In the genomic region with DNA sequence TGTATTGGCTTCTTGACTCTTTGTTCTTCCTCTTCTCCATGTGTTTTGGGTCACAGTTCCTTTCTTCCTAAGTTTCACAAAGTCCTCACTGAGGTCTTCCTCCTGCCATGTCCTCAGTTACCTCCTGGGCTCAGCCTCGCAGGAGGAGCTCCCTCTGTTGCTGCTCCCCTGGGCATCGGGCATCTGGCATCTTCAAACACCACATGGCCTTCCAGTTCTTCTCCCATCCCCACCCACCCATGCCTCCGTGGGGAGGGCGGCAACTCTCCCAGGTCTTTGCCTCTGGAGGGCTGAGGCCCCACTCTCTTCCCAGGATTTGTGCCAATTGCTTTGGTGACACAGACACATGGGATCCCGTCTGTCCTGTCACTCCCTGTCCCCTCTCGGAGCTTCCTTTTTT, we compare ENCODE assay signal across 18 cellular contexts. TPM values are rescaled to one million over a fixed set of nuclear protein-coding genes. Genes with fewer than 3 reads are reported as not detected.
DNase-seq lines count a peak whose midpoint lies in the region; ATAC-seq, FAIRE-seq and TF ChIP-seq lines count a peak whose summit lies in the region.
"Had no signal": no experiment of that assay in that cellular context is flagged by ENCODE, and none has a peak within 500 bp of the region (broad histone marks: within the 10 kb centered on the region; RNA-seq: fewer than 3 reads in every experiment).

No MANE protein-coding gene starts in this region.

- DNase-seq in activated CD4-positive, alpha-beta T cell treated with anti-CD3 and anti-CD28 coated beads for 36 hours: peak; percentile 2
- DNase-seq in activated CD4-positive, alpha-beta T cell treated with anti-CD3 and anti-CD28 coated beads for 48 hours: no peak
- peak; percentile 48 for DNase-seq in kidney
- DNase-seq in sigmoid colon: peak; percentile 45
- DNase-seq in superior temporal gyrus (ENCODE audit: extremely low spot score): no peak
- DNase-seq in cerebellar cortex (ENCODE audit: low spot score): no peak
- no peak for DNase-seq in NCI-H748 (lab: John Stamatoyannopoulos, UW; ENCODE audit: unreplicated experiment)
- DNase-seq: 8988T; Calu3; CD8-positive, alpha-beta T cell; DMS79 treated with DMSO at 0.1 percent for 48 hours; GF-D8; GOT3; H7; HFFc6 had no signal

- H3K4me1 Mint-ChIP-seq in activated CD4-positive, alpha-beta T cell treated with anti-CD3 and anti-CD28 coated beads for 36 hours: no peaks in the 10 kb centered on the region

- no peaks in the 10 kb centered on the region for H3K9me3 ChIP-seq in kidney (ENCODE audit: control insufficient read depth in 1 of 2, low read length in 2 of 2)
- no peaks in the 10 kb centered on the region for H3K9me3 ChIP-seq in sigmoid colon
- H3K9me3 ChIP-seq: BLaER1 had no signal

- H3K27me3 ChIP-seq in sigmoid colon: no peaks in the 10 kb centered on the region
- H3K27me3 ChIP-seq: BLaER1 had no signal

- no peak for TF ChIP-seq EP300 in sigmoid colon (IDR thresholded peaks at IDR 0.05)

- CTCF ChIA-PET in activated CD4-positive, alpha-beta T cell treated with anti-CD3 and anti-CD28 coated beads for 36 hours (lab: Charles Lee): no interaction called here

- H3K4me3 ChIP-seq in kidney (ENCODE audit: low read length in 2 of 2) (no peak overlapping the region), sigmoid colon (no peak overlapping the region)
- H3K4me3 ChIP-seq: BLaER1 had no signal

- H3K27ac ChIP-seq in kidney (ENCODE audit: low read depth in 2 of 2, low read length in 2 of 2) (no peak overlapping the region), sigmoid colon (no peak overlapping the region)
- H3K27ac ChIP-seq: BLaER1, HL-60 had no signal

- WGBS in sigmoid colon, 2 donors: 79 to 90% methylated on average over 6 of the region's 6 CpGs

- H3K36me3 Mint-ChIP-seq in activated CD4-positive, alpha-beta T cell treated with anti-CD3 and anti-CD28 coated beads for 36 hours (ENCODE audit: low read depth): no peaks in the 10 kb centered on the region
- H3K36me3 Mint-ChIP-seq: CD8-positive, alpha-beta T cell had no signal

- no peak overlapping the region for H3K9ac ChIP-seq in kidney (ENCODE audit: low read length in 2 of 2)
- H3K9ac ChIP-seq: BLaER1 had no signal

- H3K27me3 Mint-ChIP-seq in activated CD4-positive, alpha-beta T cell treated with anti-CD3 and anti-CD28 coated beads for 36 hours: no peaks in the 10 kb centered on the region

- ATAC-seq in activated CD4-positive, alpha-beta T cell treated with anti-CD3 and anti-CD28 coated beads for 36 hours: no peak
- ATAC-seq: CD8-positive, alpha-beta T cell; HCT116 had no signal

- H3K4me1 ChIP-seq in kidney (ENCODE audit: control insufficient read depth in 1 of 2, insufficient read depth in 1 of 2, low read depth in 1 of 2, low read length in 2 of 2): no peaks in the 10 kb centered on the region
- H3K4me1 ChIP-seq in sigmoid colon: no peaks in the 10 kb centered on the region

- no peak overlapping the region for H3K4me3 Mint-ChIP-seq in activated CD4-positive, alpha-beta T cell treated with anti-CD3 and anti-CD28 coated beads for 36 hours
- H3K4me3 Mint-ChIP-seq: CD8-positive, alpha-beta T cell; HFFc6 had no signal

- H3K36me3 ChIP-seq in kidney (ENCODE audit: control insufficient read depth in 1 of 2, insufficient read depth in 2 of 2, low read length in 2 of 2): no peaks in the 10 kb centered on the region
- H3K36me3 ChIP-seq in sigmoid colon: no peaks in the 10 kb centered on the region
- H3K36me3 ChIP-seq: BLaER1 had no signal

- no peak for TF ChIP-seq POLR2A in sigmoid colon (IDR thresholded peaks at IDR 0.05)

- FAIRE-seq in kidney (lab: Jason Lieb, UNC): no peak

- H3K9me3 Mint-ChIP-seq in activated CD4-positive, alpha-beta T cell treated with anti-CD3 and anti-CD28 coated beads for 36 hours (ENCODE audit: low read depth): no peaks in the 10 kb centered on the region
- H3K9me3 Mint-ChIP-seq: CD8-positive, alpha-beta T cell; HFFc6 had no signal

- POLR2A ChIA-PET in activated CD4-positive, alpha-beta T cell treated with anti-CD3 and anti-CD28 coated beads for 36 hours (lab: Charles Lee): no interaction called here

- no peak for TF ChIP-seq CTCF in kidney (IDR thresholded peaks at IDR 0.05; ENCODE audit: borderline replicate concordance, extremely low read depth, insufficient read depth)
- TF ChIP-seq CTCF in sigmoid colon (IDR thresholded peaks at IDR 0.05): no peak

- H3K27ac Mint-ChIP-seq in activated CD4-positive, alpha-beta T cell treated with anti-CD3 and anti-CD28 coated beads for 36 hours: no peak overlapping the region
- H3K27ac Mint-ChIP-seq: CD8-positive, alpha-beta T cell; HFFc6 had no signal

- intact Hi-C loops in activated CD4-positive, alpha-beta T cell treated with anti-CD3 and anti-CD28 coated beads for 36 hours (cut with DNase I, micrococcal nuclease): no loop called here
- intact Hi-C loops in kidney (cut with DNase I): no loop called here
- intact Hi-C loops in sigmoid colon (cut with DNase I): no loop called here

RNA-seq across cellular contexts. Expression of gene MRPL36, which starts 22.8 kb away (rescaled TPM):
- 10 to 100 TPM; 51.4 to 64.9 TPM for total RNA-seq in activated CD4-positive, alpha-beta T cell treated with anti-CD3 and anti-CD28 coated beads for 36 hours
- total RNA-seq in kidney (29.6 TPM), sigmoid colon (10 to 100 TPM; 32.4 to 59.4 (median 49.2) TPM)
- polyA plus RNA-seq in kidney (ENCODE audit: insufficient read depth, low read depth, low replicate concordance) (96.7 TPM), sigmoid colon (10 to 100 TPM; 65.9 to 77.9 (median 70.9) TPM)

RNA-seq across cellular contexts. Expression of gene NDUFS6, which starts 24.4 kb away (rescaled TPM):
- 10 to 100 TPM; 18.8 to 37.1 TPM for total RNA-seq in activated CD4-positive, alpha-beta T cell treated with anti-CD3 and anti-CD28 coated beads for 36 hours
- 31.1 TPM for total RNA-seq in kidney
- polyA plus RNA-seq in kidney (ENCODE audit: insufficient read depth, low read depth, low replicate concordance): 164 TPM
- 10 to 100 TPM; 34.9 to 82.6 (median 55.4) TPM for total RNA-seq in sigmoid colon
- polyA plus RNA-seq in sigmoid colon: 100 to 1,000 TPM in 2 of 3 donors, 10 to 100 TPM in 1; 94.0 to 156 (median 111) TPM

Comparison
In these comparisons a context has a peak if more than half of its experiments do, and no peak if none do; other contexts are left out.
1. DNase-seq: peak in activated CD4-positive, alpha-beta T cell treated with anti-CD3 and anti-CD28 coated beads for 36 hours (single experiment), kidney (single experiment) and sigmoid colon (single experiment); none in activated CD4-positive, alpha-beta T cell treated with anti-CD3 and anti-CD28 coated beads for 48 hours (single experiment), superior temporal gyrus (single experiment), cerebellar cortex (single experiment) and NCI-H748 (single experiment).